ENCODE assay signal across 8 cellular contexts in genomic region chr3:130746296-130747039, GRCh38. TPM values are rescaled to one million over a fixed set of nuclear protein-coding genes. Genes with fewer than 3 reads are reported as not detected.
DNase-seq lines count a peak whose midpoint lies in the region; ATAC-seq and TF ChIP-seq lines count a peak whose summit lies in the region.

Gene PIK3R4 (minus strand): TSS chr3:130746829. CDS start chr3:130745218, 1,611 bp downstream.

- CTCF ChIA-PET in BJ (lab: Yijun Ruan, JAX) = interaction anchor here (0.6 to 1.9 kb wide), 5 partner anchors 8 to 307 kb away, joined by 3 to 6 read pairs (median 3); partner anchors contain the start of gene ATP2C1

- H3K27ac ChIP-seq in colonic mucosa = peak within 1 kb of the TSS; percentile 54
- H3K27ac ChIP-seq in layer of hippocampus (ENCODE audit: low read depth, low read length) = peak within 1 kb of the TSS; percentile 78

- peaks cover 20% of the 10 kb centered on the region for H3K36me3 Mint-ChIP-seq in activated CD4-positive, alpha-beta T cell treated with anti-CD3 and anti-CD28 coated beads, Interleukin-2, amount 10 ng/mL, durations not matched to agents 24 days and 14 days (ENCODE audit: low read depth)

- H3K9me3 ChIP-seq in colonic mucosa = no peaks in the 10 kb centered on the region

- H3K9ac ChIP-seq in colonic mucosa (ENCODE audit: low read depth in 2 of 2, low read length in 2 of 2) = peak within 1 kb of the TSS; percentile 91 to 93

- peaks cover 41% of the 10 kb centered on the region for H3K4me1 Mint-ChIP-seq in activated CD4-positive, alpha-beta T cell treated with anti-CD3 and anti-CD28 coated beads, Interleukin-2, amount 10 ng/mL, durations not matched to agents 24 days and 14 days

- ATAC-seq in GM19324 (IDR thresholded peaks at IDR 0.05; ENCODE audit: low FRiP score, unreplicated experiment) (peak; percentile 94), HG03469 (IDR thresholded peaks at IDR 0.05; ENCODE audit: unreplicated experiment) (peak; percentile 96)

- no peaks in the 10 kb centered on the region for H3K27me3 Mint-ChIP-seq in activated CD4-positive, alpha-beta T cell treated with anti-CD3 and anti-CD28 coated beads, Interleukin-2, amount 10 ng/mL, durations not matched to agents 24 days and 14 days

- H3K4me3 Mint-ChIP-seq in activated CD4-positive, alpha-beta T cell treated with anti-CD3 and anti-CD28 coated beads, Interleukin-2, amount 10 ng/mL, durations not matched to agents 24 days and 14 days = peak within 1 kb of the TSS; percentile 90

- H3K27ac Mint-ChIP-seq in activated CD4-positive, alpha-beta T cell treated with anti-CD3 and anti-CD28 coated beads, Interleukin-2, amount 10 ng/mL, durations not matched to agents 24 days and 14 days = peak within 1 kb of the TSS; percentile 96

- H3K36me3 ChIP-seq in BJ (ENCODE audit: control insufficient read depth, insufficient read depth, low read length) (no peaks in the 10 kb centered on the region), colonic mucosa (no peaks in the 10 kb centered on the region)

- peak within 1 kb of the TSS; percentile 82 for H3K4me3 ChIP-seq in BJ (ENCODE audit: low read depth, low read length)
- peak within 1 kb of the TSS; percentile 68 for H3K4me3 ChIP-seq in colonic mucosa

- POLR2A ChIA-PET in BJ (lab: Charles Lee) = no interaction called here

- H3K27me3 ChIP-seq in BJ (ENCODE audit: control insufficient read depth, insufficient read depth, low read length) = no peaks in the 10 kb centered on the region
- H3K27me3 ChIP-seq in colonic mucosa = no peaks in the 10 kb centered on the region
- H3K27me3 ChIP-seq in layer of hippocampus (ENCODE audit: control insufficient read depth, insufficient read depth, low read length) = no peaks in the 10 kb centered on the region

- intact Hi-C loops in activated CD4-positive, alpha-beta T cell treated with anti-CD3 and anti-CD28 coated beads, Interleukin-2, amount 10 ng/mL, durations not matched to agents 24 days and 14 days (cut with micrococcal nuclease) = loop anchor here (1.0 to 2.0 kb wide), 6 partner anchors 13 to 756 kb away; partner anchors contain the start of genes ASTE1, MRPL3 and NEK11
- intact Hi-C loops in colonic mucosa (cut with DNase I) = no loop called here

- H3K4me1 ChIP-seq in colonic mucosa = no peaks in the 10 kb centered on the region

- TF ChIP-seq CTCF in BJ (IDR thresholded peaks at IDR 0.05; ENCODE audit: insufficient read depth, low read depth, low read length) = no peak
- no peak for TF ChIP-seq CTCF in colonic mucosa (IDR thresholded peaks at IDR 0.05)

- no peaks in the 10 kb centered on the region for H3K9me3 Mint-ChIP-seq in activated CD4-positive, alpha-beta T cell treated with anti-CD3 and anti-CD28 coated beads, Interleukin-2, amount 10 ng/mL, durations not matched to agents 24 days and 14 days

- peak; percentile 90 for DNase-seq in BJ (ENCODE audit: low read depth)
- DNase-seq in NCI-H526 treated with DMSO at 0.1 percent for 48 hours (lab: John Stamatoyannopoulos, UW) = peak; percentile 96
- peak; percentile 99 for DNase-seq in activated CD4-positive, alpha-beta T cell treated with anti-CD3 and anti-CD28 coated beads, Interleukin-2, amount 10 ng/mL, durations not matched to agents 24 days and 14 days
- DNase-seq in colonic mucosa = peak; percentile 99
- peak; percentile 80 to 94 for DNase-seq in stimulated activated CD4-positive, alpha-beta T cell treated with anti-CD3 and anti-CD28 coated beads, Interleukin-1b, Interleukin-23, amount 100 ng/mL, for 4 hours (ENCODE audit: low read depth in 2 of 2)

RNA-seq across cellular contexts. Expression of gene PIK3R4, which starts in this region (rescaled TPM):
- 29.5 and 30.0 TPM in 2 replicates for polyA plus RNA-seq in BJ (2011; rRNA removed)
- 47.5 and 60.3 TPM in 2 replicates for polyA minus RNA-seq in BJ (2011; rRNA and poly(A)+ RNA removed)
- 30.8 and 34.7 TPM in 2 replicates for total RNA-seq in activated CD4-positive, alpha-beta T cell treated with anti-CD3 and anti-CD28 coated beads, Interleukin-2, amount 10 ng/mL, durations not matched to agents 24 days and 14 days
- total RNA-seq in colonic mucosa = 10 to 100 TPM; 18.2 to 21.7 TPM

Comparison
In these comparisons a context has a peak if more than half of its experiments do, and no peak if none do; other contexts are left out.
1. Peak in every context shown above with its lines: DNase-seq, ATAC-seq, H3K4me3 ChIP-seq and H3K27ac ChIP-seq.